In the genomic region with DNA sequence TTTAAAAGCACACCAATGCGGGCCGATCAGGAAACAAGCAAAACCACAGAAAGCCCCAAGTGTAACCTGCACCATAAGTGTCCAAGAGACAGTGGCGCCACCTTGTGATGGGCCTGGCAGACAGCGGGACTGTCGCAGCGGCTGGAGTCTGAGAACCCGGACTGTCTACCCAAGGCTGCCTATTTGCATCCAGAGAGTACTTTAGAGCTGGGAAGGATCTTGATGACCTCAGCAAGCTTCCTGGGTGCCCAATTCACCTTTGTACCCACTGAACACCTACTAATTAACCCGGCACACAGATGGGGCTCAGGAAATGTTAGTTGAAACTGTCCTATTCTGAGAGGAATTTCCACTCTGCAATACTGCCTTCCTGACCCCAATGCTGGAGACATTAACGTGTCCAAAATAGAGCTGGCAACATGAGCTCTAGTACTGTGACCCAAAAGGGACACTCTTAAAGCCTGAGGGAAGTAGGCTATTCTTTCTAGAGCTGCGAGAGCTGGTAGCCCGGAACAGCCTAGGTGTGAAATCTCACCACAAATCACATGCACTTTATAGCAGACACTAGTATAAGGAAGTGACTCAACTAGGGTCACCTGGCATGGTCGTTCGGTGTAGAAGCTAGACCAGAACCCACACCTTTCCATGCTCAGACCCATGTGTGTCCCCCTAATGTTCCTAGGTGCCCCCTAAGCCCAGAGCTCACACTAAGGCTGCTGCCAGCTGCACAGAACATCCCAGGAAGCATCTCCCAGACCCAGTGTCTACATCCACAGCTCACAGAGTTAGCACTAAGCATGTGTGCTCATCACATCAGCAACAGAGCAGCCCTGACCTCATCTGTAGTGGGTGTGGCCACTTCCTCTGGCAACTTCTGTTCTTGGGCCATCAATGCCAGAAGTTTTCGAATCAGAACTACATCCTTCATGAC, we compare ENCODE assay signal across 1 cellular context.
TF ChIP-seq lines count a peak whose summit lies in the region.

No MANE protein-coding gene starts in this region.

TF ChIP-seq in HCT116, 20 proteins besides CTCF, POLR2A, EP300 and RAD21:
- TF ChIP-seq, protein P1, sequence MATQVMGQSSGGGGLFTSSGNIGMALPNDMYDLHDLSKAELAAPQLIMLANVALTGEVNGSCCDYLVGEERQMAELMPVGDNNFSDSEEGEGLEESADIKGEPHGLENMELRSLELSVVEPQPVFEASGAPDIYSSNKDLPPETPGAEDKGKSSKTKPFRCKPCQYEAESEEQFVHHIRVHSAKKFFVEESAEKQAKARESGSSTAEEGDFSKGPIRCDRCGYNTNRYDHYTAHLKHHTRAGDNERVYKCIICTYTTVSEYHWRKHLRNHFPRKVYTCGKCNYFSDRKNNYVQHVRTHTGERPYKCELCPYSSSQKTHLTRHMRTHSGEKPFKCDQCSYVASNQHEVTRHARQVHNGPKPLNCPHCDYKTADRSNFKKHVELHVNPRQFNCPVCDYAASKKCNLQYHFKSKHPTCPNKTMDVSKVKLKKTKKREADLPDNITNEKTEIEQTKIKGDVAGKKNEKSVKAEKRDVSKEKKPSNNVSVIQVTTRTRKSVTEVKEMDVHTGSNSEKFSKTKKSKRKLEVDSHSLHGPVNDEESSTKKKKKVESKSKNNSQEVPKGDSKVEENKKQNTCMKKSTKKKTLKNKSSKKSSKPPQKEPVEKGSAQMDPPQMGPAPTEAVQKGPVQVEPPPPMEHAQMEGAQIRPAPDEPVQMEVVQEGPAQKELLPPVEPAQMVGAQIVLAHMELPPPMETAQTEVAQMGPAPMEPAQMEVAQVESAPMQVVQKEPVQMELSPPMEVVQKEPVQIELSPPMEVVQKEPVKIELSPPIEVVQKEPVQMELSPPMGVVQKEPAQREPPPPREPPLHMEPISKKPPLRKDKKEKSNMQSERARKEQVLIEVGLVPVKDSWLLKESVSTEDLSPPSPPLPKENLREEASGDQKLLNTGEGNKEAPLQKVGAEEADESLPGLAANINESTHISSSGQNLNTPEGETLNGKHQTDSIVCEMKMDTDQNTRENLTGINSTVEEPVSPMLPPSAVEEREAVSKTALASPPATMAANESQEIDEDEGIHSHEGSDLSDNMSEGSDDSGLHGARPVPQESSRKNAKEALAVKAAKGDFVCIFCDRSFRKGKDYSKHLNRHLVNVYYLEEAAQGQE (IDR thresholded peaks at IDR 0.05; ENCODE audit: low read depth) = no peak
- TF ChIP-seq, protein P2, sequence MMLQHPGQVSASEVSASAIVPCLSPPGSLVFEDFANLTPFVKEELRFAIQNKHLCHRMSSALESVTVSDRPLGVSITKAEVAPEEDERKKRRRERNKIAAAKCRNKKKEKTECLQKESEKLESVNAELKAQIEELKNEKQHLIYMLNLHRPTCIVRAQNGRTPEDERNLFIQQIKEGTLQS (IDR thresholded peaks at IDR 0.05) = no peak
- no peak for TF ChIP-seq ELF1 (IDR thresholded peaks at IDR 0.05; ENCODE audit: borderline replicate concordance, low read depth)
- TF ChIP-seq CEBPB (IDR thresholded peaks at IDR 0.05; ENCODE audit: low read depth) = no peak
- TF ChIP-seq EZH2 (IDR thresholded peaks at IDR 0.05) = no peak
- TF ChIP-seq CBX3 (IDR thresholded peaks at IDR 0.05; ENCODE audit: low read depth) = no peak
- no peak for TF ChIP-seq ZNF274 (IDR thresholded peaks at IDR 0.05; ENCODE audit: low read depth, low read length)
- no peak for TF ChIP-seq EGR1 (IDR thresholded peaks at IDR 0.05; ENCODE audit: low read depth)
- TF ChIP-seq SRF (IDR thresholded peaks at IDR 0.05; ENCODE audit: low read depth) = no peak
- TF ChIP-seq, protein P3, sequence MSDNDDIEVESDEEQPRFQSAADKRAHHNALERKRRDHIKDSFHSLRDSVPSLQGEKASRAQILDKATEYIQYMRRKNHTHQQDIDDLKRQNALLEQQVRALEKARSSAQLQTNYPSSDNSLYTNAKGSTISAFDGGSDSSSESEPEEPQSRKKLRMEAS (IDR thresholded peaks at IDR 0.05) = no peak
- no peak for TF ChIP-seq ZFX (IDR thresholded peaks at IDR 0.05)
- TF ChIP-seq TCF7L2 (IDR thresholded peaks at IDR 0.05; ENCODE audit: borderline replicate concordance, extremely low read depth, insufficient read depth, insufficient read length) = no peak
- TF ChIP-seq EZH2phosphoT487 (IDR thresholded peaks at IDR 0.05; ENCODE audit: borderline replicate concordance) = no peak
- TF ChIP-seq YY1 (IDR thresholded peaks at IDR 0.05; ENCODE audit: extremely low read depth, insufficient replicate concordance, low read depth, low read length) = no peak
- TF ChIP-seq SIN3A (IDR thresholded peaks at IDR 0.05; ENCODE audit: low read depth) = no peak
- TF ChIP-seq FOSL1 (IDR thresholded peaks at IDR 0.05; ENCODE audit: low read depth) = no peak
